22 cellular contexts compared by ENCODE assay signal in the genomic region with DNA sequence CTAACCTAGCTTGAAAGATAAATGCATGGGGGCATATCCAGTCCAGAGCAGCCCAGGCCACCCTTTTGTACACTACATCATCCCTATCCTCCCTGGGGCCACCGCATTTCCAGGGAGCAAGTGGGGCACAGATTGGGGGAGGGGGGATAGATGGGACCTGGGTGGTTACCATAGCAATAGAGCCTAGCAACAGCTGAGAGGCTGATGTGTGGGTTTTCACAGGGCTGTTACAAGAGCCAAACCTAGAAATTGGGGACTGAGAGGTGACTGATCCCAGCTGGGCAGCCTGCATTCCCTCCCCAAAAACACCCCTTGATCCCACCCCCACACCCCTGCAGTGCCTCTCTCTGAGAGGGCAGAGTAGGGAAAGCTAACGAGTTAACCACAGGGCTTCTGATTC. TPM values are rescaled to one million over a fixed set of nuclear protein-coding genes. Genes with fewer than 3 reads are reported as not detected.
DNase-seq lines count a peak whose midpoint lies in the region; ATAC-seq and TF ChIP-seq lines count a peak whose summit lies in the region.
"Had no signal": no experiment of that assay in that cellular context is flagged by ENCODE, and none has a peak within 500 bp of the region (broad histone marks: within the 10 kb centered on the region; RNA-seq: fewer than 3 reads in every experiment).

No MANE protein-coding gene starts in this region.

- no peak for TF ChIP-seq CTCF in nephron (IDR thresholded peaks at IDR 0.05; ENCODE audit: unreplicated experiment in 3 of 3)

- H3K27me3 Mint-ChIP-seq in activated T-helper 17 cell treated with anti-CD3 and anti-CD28 coated beads, Interleukin-2, amount 50 U/mL, for 72 hours: no peaks in the 10 kb centered on the region
- peaks cover 3% of the 10 kb centered on the region for H3K27me3 Mint-ChIP-seq in nephron (ENCODE audit: low read depth)

- H3K4me3 Mint-ChIP-seq in activated T-helper 17 cell treated with anti-CD3 and anti-CD28 coated beads, Interleukin-2, amount 50 U/mL, for 72 hours: no peak overlapping the region
- peak overlapping the region; percentile 56 to 74 (median 60) for H3K4me3 Mint-ChIP-seq in nephron
- H3K4me3 Mint-ChIP-seq: CD14-positive monocyte had no signal

- ATAC-seq in activated naive CD4-positive, alpha-beta T cell treated with anti-CD3 and anti-CD28 coated beads, Interleukin-2, amount 50 U/mL, for 72 hours: no peak
- no peak for ATAC-seq in activated T-helper 17 cell treated with anti-CD3 and anti-CD28 coated beads, Interleukin-2, amount 50 U/mL, for 72 hours (replicated peaks)
- no peak for ATAC-seq in GM21717 (IDR thresholded peaks at IDR 0.05; ENCODE audit: unreplicated experiment)
- ATAC-seq: HepG2, PC-3 had no signal

- H3K36me3 Mint-ChIP-seq in activated naive CD4-positive, alpha-beta T cell treated with anti-CD3 and anti-CD28 coated beads, Interleukin-2, amount 50 U/mL, for 72 hours: peaks cover 5% of the 10 kb centered on the region in 2 donors
- H3K36me3 Mint-ChIP-seq in activated T-helper 17 cell treated with anti-CD3 and anti-CD28 coated beads, Interleukin-2, amount 50 U/mL, for 72 hours (ENCODE audit: low read depth): peaks cover 20% of the 10 kb centered on the region
- peaks cover 5% of the 10 kb centered on the region for H3K36me3 Mint-ChIP-seq in nephron (ENCODE audit: low read depth)

- H3K4me1 Mint-ChIP-seq in activated T-helper 17 cell treated with anti-CD3 and anti-CD28 coated beads, Interleukin-2, amount 50 U/mL, for 72 hours: peaks cover 4% of the 10 kb centered on the region
- H3K4me1 Mint-ChIP-seq in nephron: peaks cover 25% of the 10 kb centered on the region

- H3K27ac Mint-ChIP-seq in activated naive CD4-positive, alpha-beta T cell treated with anti-CD3 and anti-CD28 coated beads, Interleukin-2, amount 50 U/mL, for 72 hours: peak overlapping the region; percentile 4 to 15
- peak overlapping the region; percentile 49 for H3K27ac Mint-ChIP-seq in activated T-helper 17 cell treated with anti-CD3 and anti-CD28 coated beads, Interleukin-2, amount 50 U/mL, for 72 hours
- peak overlapping the region in 2 of 3 experiments; percentile 37 to 49 for H3K27ac Mint-ChIP-seq in nephron

- H3K9me3 Mint-ChIP-seq in activated naive CD4-positive, alpha-beta T cell treated with anti-CD3 and anti-CD28 coated beads, Interleukin-2, amount 50 U/mL, for 72 hours: no peaks in the 10 kb centered on the region
- no peaks in the 10 kb centered on the region for H3K9me3 Mint-ChIP-seq in activated T-helper 17 cell treated with anti-CD3 and anti-CD28 coated beads, Interleukin-2, amount 50 U/mL, for 72 hours
- H3K9me3 Mint-ChIP-seq in nephron: no peaks in the 10 kb centered on the region
- H3K9me3 Mint-ChIP-seq: CD14-positive monocyte had no signal

- DNase-seq in activated naive CD4-positive, alpha-beta T cell treated with anti-CD3 and anti-CD28 coated beads, Interleukin-2, amount 50 U/mL, for 72 hours (ENCODE audit: low spot score in 2 of 2): no peak
- no peak for DNase-seq in activated naive CD4-positive, alpha-beta T cell treated with Interleukin-2 at 50 U/mL for 16 hours
- no peak for DNase-seq in pons (ENCODE audit: low spot score)
- no peak for DNase-seq in NCI-H1694 treated with DMSO at 0.1 percent for 48 hours (lab: John Stamatoyannopoulos, UW)
- DNase-seq: AML-193, COR-L47, DMS153, EL, KG1, NCI-H187, NCI-H2171 treated with DMSO at 0.1 percent for 48 hours, NCI-H82, PC-3, SIG-M5, T-helper 1 cell had no signal

RNA-seq across cellular contexts. Expression of a gene that starts 3.7 kb away (rescaled TPM):
- total RNA-seq in activated naive CD4-positive, alpha-beta T cell treated with anti-CD3 and anti-CD28 coated beads, Interleukin-2, amount 50 U/mL, for 72 hours: 10 to 100 TPM; 77.1 to 92.6 TPM
- 10 to 100 TPM; 80.6 to 88.7 TPM for total RNA-seq in activated T-helper 17 cell treated with anti-CD3 and anti-CD28 coated beads, Interleukin-2, amount 50 U/mL, for 72 hours

RNA-seq across cellular contexts. Expression of a gene that starts 7.7 kb away (rescaled TPM):
- 1 to 10 TPM in 1 of 2 donors, not detected in 1; 1.3 TPM for total RNA-seq in activated naive CD4-positive, alpha-beta T cell treated with anti-CD3 and anti-CD28 coated beads, Interleukin-2, amount 50 U/mL, for 72 hours
- total RNA-seq in activated T-helper 17 cell treated with anti-CD3 and anti-CD28 coated beads, Interleukin-2, amount 50 U/mL, for 72 hours: 1 to 10 TPM in 1 of 2 donors, under 1 TPM in 1; 0.41 to 1.4 TPM
- total RNA-seq: H4, HepG2, NCI-H460, PC-3 had no signal

RNA-seq across cellular contexts. Expression of a gene that starts 30.0 kb away (rescaled TPM):
- total RNA-seq in activated naive CD4-positive, alpha-beta T cell treated with anti-CD3 and anti-CD28 coated beads, Interleukin-2, amount 50 U/mL, for 72 hours: 10 to 100 TPM; 18.1 to 24.3 TPM
- 10 to 100 TPM; 13.4 to 25.6 TPM for total RNA-seq in activated T-helper 17 cell treated with anti-CD3 and anti-CD28 coated beads, Interleukin-2, amount 50 U/mL, for 72 hours

RNA-seq across cellular contexts. Expression of a gene that starts 31.0 kb away (rescaled TPM):
- total RNA-seq in activated naive CD4-positive, alpha-beta T cell treated with anti-CD3 and anti-CD28 coated beads, Interleukin-2, amount 50 U/mL, for 72 hours: 10 to 100 TPM; 34.2 to 42.9 TPM
- 10 to 100 TPM; 36.5 to 38.7 TPM for total RNA-seq in activated T-helper 17 cell treated with anti-CD3 and anti-CD28 coated beads, Interleukin-2, amount 50 U/mL, for 72 hours

RNA-seq across cellular contexts. Expression of a gene that starts 45.7 kb away (rescaled TPM):
- total RNA-seq in activated naive CD4-positive, alpha-beta T cell treated with anti-CD3 and anti-CD28 coated beads, Interleukin-2, amount 50 U/mL, for 72 hours: 1 to 10 TPM; 2.1 to 2.8 TPM
- total RNA-seq in activated T-helper 17 cell treated with anti-CD3 and anti-CD28 coated beads, Interleukin-2, amount 50 U/mL, for 72 hours: 1 to 10 TPM in 1 of 2 donors, under 1 TPM in 1; 0.78 to 2.6 TPM
- total RNA-seq: H4, HepG2 had no signal
